ENCODE assay signal across 16 cellular contexts in genomic region chr1:167425482-167425881, GRCh38.
"Had no signal": no experiment of that assay in that cellular context is flagged by ENCODE, and none has a peak within 500 bp of the region (broad histone marks: within the 10 kb centered on the region; RNA-seq: fewer than 3 reads in every experiment).

No MANE protein-coding gene starts in this region.

- H3K9me3 ChIP-seq: heart right ventricle, testis, upper lobe of right lung had no signal

- H3K4me3 ChIP-seq: coronary artery, heart right ventricle, lung, testis, upper lobe of right lung had no signal

- H3K36me3 ChIP-seq: upper lobe of right lung had no signal

- H3K27ac ChIP-seq: coronary artery, heart right ventricle, testis, upper lobe of right lung had no signal

- H3K4me1 ChIP-seq: upper lobe of right lung had no signal

- H3K4me3 Mint-ChIP-seq: naive B cell; stimulated activated naive CD8-positive, alpha-beta T cell treated with anti-CD3 and anti-CD28 coated beads, Interleukin-15, Interleukin-2, amounts not matched to agents 100 ng/mL and 50 ng/mL, for 24 hours had no signal

- H3K9me3 Mint-ChIP-seq: naive B cell; stimulated activated naive CD8-positive, alpha-beta T cell treated with anti-CD3 and anti-CD28 coated beads, Interleukin-15, Interleukin-2, amounts not matched to agents 100 ng/mL and 50 ng/mL, for 24 hours had no signal

- H3K27me3 ChIP-seq: heart right ventricle, testis, upper lobe of right lung had no signal

- H3K27me3 Mint-ChIP-seq: naive B cell; stimulated activated naive CD8-positive, alpha-beta T cell treated with anti-CD3 and anti-CD28 coated beads, Interleukin-15, Interleukin-2, amounts not matched to agents 100 ng/mL and 50 ng/mL, for 24 hours had no signal

- DNase-seq: activated CD4-positive, alpha-beta T cell treated with anti-CD3 and anti-CD28 coated beads, Interleukin-2, amount 50 U/mL, for 1 hour; activated CD4-positive, CD25-positive, alpha-beta regulatory T cell; activated T-cell treated with anti-CD3 and anti-CD28 coated beads, Interleukin-2, amount 50 U/mL, for 48 hours; central memory CD4-positive, alpha-beta T cell; effector CD8-positive, alpha-beta T cell; heart right ventricle; left colon; naive B cell; stimulated activated CD4-positive, alpha-beta T cell treated with anti-CD3 and anti-CD28 coated beads, Interleukin-2, amount 100 ng/mL, for 24 hours; T-helper 2 cell; testis; upper lobe of right lung had no signal

- FAIRE-seq: frontal cortex had no signal

- H3K27ac Mint-ChIP-seq: stimulated activated naive CD8-positive, alpha-beta T cell treated with anti-CD3 and anti-CD28 coated beads, Interleukin-15, Interleukin-2, amounts not matched to agents 100 ng/mL and 50 ng/mL, for 24 hours had no signal
